10 cellular contexts compared by ENCODE assay signal in the genomic region with DNA sequence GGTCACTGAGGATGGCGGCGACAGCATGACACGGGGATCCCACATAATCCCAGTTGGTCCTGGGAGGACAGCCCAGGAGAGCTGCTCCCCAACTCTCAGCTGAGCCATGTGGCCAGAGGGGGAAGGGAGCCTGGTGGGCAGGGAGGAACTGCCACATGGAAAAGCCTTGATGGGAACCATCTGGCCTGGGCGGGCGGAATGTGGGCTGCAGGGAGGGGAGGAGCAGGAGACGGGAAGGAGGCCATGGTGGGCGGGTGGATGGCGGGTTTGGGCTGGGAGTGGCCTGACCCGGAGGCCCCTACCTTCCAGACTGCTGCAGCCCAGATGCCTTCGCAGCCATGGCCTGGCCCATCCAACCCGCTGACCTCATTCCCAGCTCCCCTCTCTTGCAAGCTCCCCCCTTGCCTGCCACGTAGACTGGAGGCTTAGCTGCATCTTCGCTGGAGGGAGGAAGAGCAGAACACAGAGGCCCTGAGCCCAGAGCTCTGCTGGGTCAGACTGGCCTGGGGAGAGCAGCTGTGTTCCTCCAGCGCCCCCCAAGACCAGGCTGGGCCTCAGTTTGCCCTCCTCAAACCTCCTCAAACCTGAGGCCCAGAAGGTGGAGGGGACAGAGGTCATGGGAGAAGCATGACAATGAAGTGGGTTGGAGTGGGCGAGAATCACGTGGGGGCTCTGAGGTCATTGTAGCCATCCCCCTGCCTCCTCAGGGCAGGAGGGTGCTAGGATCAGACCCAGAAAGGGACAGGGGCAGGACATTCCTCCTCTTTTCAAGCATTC. TPM values are rescaled to one million over a fixed set of nuclear protein-coding genes. Genes with fewer than 3 reads are reported as not detected.
A peak's percentile ranks its signal among the peaks of the same experiment; 100 is the strongest.
DNase-seq lines count a peak whose midpoint lies in the region; ATAC-seq, FAIRE-seq and TF ChIP-seq lines count a peak whose summit lies in the region.
"Had no signal": no experiment of that assay in that cellular context is flagged by ENCODE, and none has a peak within 500 bp of the region (broad histone marks: within the 10 kb centered on the region; RNA-seq: fewer than 3 reads in every experiment).

No MANE protein-coding gene starts in this region.

- intact Hi-C loops in pancreas (cut with DNase I), result loop anchor here in 1 of 3 donors (10.0 kb wide), 1 partner anchor 65 kb away; a partner anchor contains a TSS

- ATAC-seq in pancreas, result peak in 3 of 4 donors; percentile 70 to 74 (median 71)
- ATAC-seq: GM12878 had no signal

- H3K4me1 Mint-ChIP-seq in CD8-positive, alpha-beta memory T cell, result peaks cover 6 to 17% (median 15%) of the 10 kb centered on the region in 3 donors

- 66 to 69% methylated on average over 16 of the region's 16 CpGs for WGBS in pancreas, 2 donors

- H3K9me3 ChIP-seq in CD8-positive, alpha-beta memory T cell (ENCODE audit: low read length), result no peaks in the 10 kb centered on the region
- no peaks in the 10 kb centered on the region for H3K9me3 ChIP-seq in pancreas

- peaks cover 4% of the 10 kb centered on the region for H3K27me3 ChIP-seq in CD8-positive, alpha-beta memory T cell (ENCODE audit: insufficient read depth, low read length, poor library complexity, severe bottlenecking)
- H3K27me3 ChIP-seq in pancreas, result no peaks in the 10 kb centered on the region

- H3K27ac ChIP-seq in CD8-positive, alpha-beta memory T cell (ENCODE audit: low read depth, low read length), result peak overlapping the region; percentile 59
- H3K27ac ChIP-seq in RWPE1, result peak overlapping the region; percentile 67
- peak overlapping the region in 2 of 4 donors; percentile 28 to 55 for H3K27ac ChIP-seq in pancreas

- H3K4me3 Mint-ChIP-seq in CD8-positive, alpha-beta memory T cell, result no peak overlapping the region

- H3K36me3 Mint-ChIP-seq in CD8-positive, alpha-beta memory T cell, result peaks cover 0 to 1% (median 0%) of the 10 kb centered on the region in 3 donors

- no peak for TF ChIP-seq CTCF in RWPE1 (conservative IDR thresholded peaks at IDR 0.05; ENCODE audit: low read depth)
- no peak for TF ChIP-seq CTCF in foreskin fibroblast (IDR thresholded peaks at IDR 0.05; ENCODE audit: low read depth, low read length)
- no peak for TF ChIP-seq CTCF in pancreas (IDR thresholded peaks at IDR 0.05)

- H3K4me3 ChIP-seq in CD8-positive, alpha-beta memory T cell (ENCODE audit: low read length), result no peak overlapping the region
- H3K4me3 ChIP-seq in foreskin fibroblast (ENCODE audit: low read depth in 1 of 2, low read length in 2 of 2) (peak overlapping the region; percentile 26 to 47), pancreas (no peak overlapping the region)
- H3K4me3 ChIP-seq: GM12878 had no signal

- FAIRE-seq in pancreas (lab: Jason Lieb, UNC), result no peak
- FAIRE-seq: GM12878 had no signal

- POLR2A ChIA-PET in CD8-positive, alpha-beta memory T cell (lab: Charles Lee), result no interaction called here
- POLR2A ChIA-PET in RWPE1 (lab: Yijun Ruan, JAX; ENCODE audit: low non-redundant PET), result no interaction called here

- peaks cover 35 to 78% of the 10 kb centered on the region in 2 donors for H3K27me3 Mint-ChIP-seq in CD8-positive, alpha-beta memory T cell

- H3K4me1 ChIP-seq in CD8-positive, alpha-beta memory T cell (ENCODE audit: insufficient read depth, low read length), result peaks cover 8% of the 10 kb centered on the region
- no peaks in the 10 kb centered on the region for H3K4me1 ChIP-seq in pancreas

- CTCF ChIA-PET in CD8-positive, alpha-beta memory T cell (lab: Charles Lee), result interaction anchor here (1.4 kb wide), 1 partner anchor 9 kb away, joined by 6 read pairs; no protein-coding TSS in a partner anchor
- CTCF ChIA-PET in RWPE1 (lab: Yijun Ruan, JAX), result no interaction called here

- H3K27ac Mint-ChIP-seq in CD8-positive, alpha-beta memory T cell, result no peak overlapping the region

- H3K9me3 Mint-ChIP-seq in CD8-positive, alpha-beta memory T cell, result peaks cover 0 to 2% (median 0%) of the 10 kb centered on the region in 5 donors

- no peak for DNase-seq in CD8-positive, alpha-beta memory T cell
- no peak for DNase-seq in RWPE1 (ENCODE audit: low spot score)
- DNase-seq in foreskin fibroblast, result peak; percentile 100
- peak in 5 of 6 donors; percentile 32 to 73 (median 54) for DNase-seq in pancreas
- DNase-seq in globus pallidus (ENCODE audit: low spot score), result no peak
- no peak for DNase-seq in activated gamma-delta T cell (lab: John Stamatoyannopoulos, UW)
- DNase-seq in SKM-1 treated with dmso at 0.1 percent for 144 hours (lab: John Stamatoyannopoulos, UW; ENCODE audit: unreplicated experiment), result no peak
- no peak for DNase-seq in putamen (ENCODE audit: low spot score)
- DNase-seq: NCI-H526 had no signal

- no peaks in the 10 kb centered on the region for H3K36me3 ChIP-seq in CD8-positive, alpha-beta memory T cell (ENCODE audit: insufficient read depth, low read length)
- no peaks in the 10 kb centered on the region for H3K36me3 ChIP-seq in pancreas

RNA-seq across cellular contexts. Expression of a gene that starts 8.2 kb away (rescaled TPM):
- under 1 TPM; 0.39 to 0.42 TPM for total RNA-seq in CD8-positive, alpha-beta memory T cell
- not detected for polyA plus RNA-seq in CD8-positive, alpha-beta memory T cell
- 100 to 1,000 TPM in 2 of 6 donors, 10 to 100 TPM in 3, 1 to 10 TPM in 1; 9.0 to 875 (median 36.6) TPM for total RNA-seq in pancreas
- 10 to 100 TPM; 10.4 to 22.2 TPM for polyA plus RNA-seq in pancreas

RNA-seq across cellular contexts. Expression of a gene that starts 43.9 kb away (rescaled TPM):
- total RNA-seq in CD8-positive, alpha-beta memory T cell, result under 1 TPM in 1 of 2 experiments, not detected in 1; 0.31 TPM
- polyA plus RNA-seq in CD8-positive, alpha-beta memory T cell, result not detected
- 1 to 10 TPM in 2 of 6 donors, under 1 TPM in 1, not detected in 3; 0.31 to 1.1 (median 1.0) TPM for total RNA-seq in pancreas
- 1 to 10 TPM; 1.7 to 3.0 TPM for polyA plus RNA-seq in pancreas

RNA-seq across cellular contexts. Expression of a gene that starts 59.2 kb away (rescaled TPM):
- total RNA-seq in CD8-positive, alpha-beta memory T cell, result 10 to 100 TPM; 86.9 to 89.0 TPM
- 1.7 TPM for polyA plus RNA-seq in CD8-positive, alpha-beta memory T cell
- total RNA-seq in pancreas, result 10 to 100 TPM; 13.5 to 34.6 (median 17.7) TPM
- polyA plus RNA-seq in pancreas, result 10 to 100 TPM; 14.3 to 29.2 TPM

Comparison
In these comparisons a context has a peak if more than half of its experiments do, and no peak if none do; other contexts are left out.
1. DNase-seq: peak in foreskin fibroblast (2 of 2) and pancreas (5 of 6); none in CD8-positive, alpha-beta memory T cell (0 of 5), RWPE1 (single experiment), globus pallidus (single experiment), activated gamma-delta T cell (single experiment), SKM-1 treated with dmso at 0.1 percent for 144 hours (single experiment) and putamen (single experiment).
2. H3K4me3 ChIP-seq: peak in foreskin fibroblast (2 of 2); none in CD8-positive, alpha-beta memory T cell (single experiment) and pancreas (0 of 4).
3. RNA of a gene that starts 8.2 kb away (total RNA-seq): 9.0 to 875 TPM in pancreas; 0.39 to 0.42 TPM in CD8-positive, alpha-beta memory T cell; every median in the first group is over 4 times any median in the second.